Comparison of ENCODE assay signal across 24 cellular contexts in the genomic region with DNA sequence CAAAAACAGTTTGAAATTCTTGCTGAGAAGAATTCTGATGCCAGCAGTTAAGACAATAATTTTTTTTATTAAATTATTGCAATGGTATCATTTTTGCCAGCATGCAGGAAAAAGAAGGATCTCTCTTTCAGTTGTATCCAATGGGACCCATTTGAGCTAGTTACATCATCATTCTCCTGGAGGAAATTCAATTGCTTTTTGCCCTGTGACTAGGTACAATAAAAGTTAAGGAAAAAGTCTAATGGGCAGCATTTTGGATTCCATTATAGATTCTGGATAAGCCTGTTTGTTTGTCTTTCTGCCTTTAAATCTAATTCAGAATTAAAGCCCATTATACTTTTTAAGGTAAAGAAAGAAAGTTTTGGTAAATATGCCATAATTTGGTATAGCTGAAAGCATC. TPM values are rescaled to one million over a fixed set of nuclear protein-coding genes. Genes with fewer than 3 reads are reported as not detected.
DNase-seq lines count a peak whose midpoint lies in the region; ATAC-seq, FAIRE-seq and TF ChIP-seq lines count a peak whose summit lies in the region.
"Had no signal": no experiment of that assay in that cellular context is flagged by ENCODE, and none has a peak within 500 bp of the region (broad histone marks: within the 10 kb centered on the region; RNA-seq: fewer than 3 reads in every experiment).

No MANE protein-coding gene starts in this region.

- DNase-seq in SK-N-SH (no peak), K562 (ENCODE audit: extremely low read depth in 1 of 4, low spot score in 3 of 4) (no peak), right lobe of liver (no peak), tibial artery (no peak), SIG-M5 (lab: John Stamatoyannopoulos, UW) (no peak)
- DNase-seq: CD4-positive, CD25-positive, alpha-beta regulatory T cell; CD8-positive, alpha-beta T cell; DMS 273 treated with DMSO at 0.1 percent for 48 hours; DMS79; EL; GDM1; H7; HCEC 1CT had no signal

- H3K9me3 ChIP-seq in SK-N-SH (no peaks in the 10 kb centered on the region), K562 (replicated peaks; ENCODE audit: control insufficient read depth, insufficient read depth, low read depth, low read length) (no peaks in the 10 kb centered on the region), right lobe of liver (no peaks in the 10 kb centered on the region), tibial artery (no peaks in the 10 kb centered on the region)
- H3K9me3 ChIP-seq: BLaER1 had no signal

- H3K27me3 ChIP-seq in SK-N-SH (ENCODE audit: insufficient read depth), result no peaks in the 10 kb centered on the region
- no peaks in the 10 kb centered on the region for H3K27me3 ChIP-seq in K562 (ENCODE audit: control insufficient read depth in 2 of 2, insufficient read depth in 2 of 2, low read length in 2 of 2)
- H3K27me3 ChIP-seq in right lobe of liver, result no peaks in the 10 kb centered on the region
- no peaks in the 10 kb centered on the region for H3K27me3 ChIP-seq in tibial artery
- H3K27me3 ChIP-seq: BLaER1 had no signal

- POLR2A ChIA-PET in SK-N-SH (lab: Yijun Ruan, JAX) (no interaction called here), K562 (lab: Yijun Ruan, JAX) (interaction anchor here (1.9 kb wide), 1 partner anchor 10 kb away, joined by 7 read pairs; no protein-coding TSS in a partner anchor)

- no peak for TF ChIP-seq EP300 in SK-N-SH (IDR thresholded peaks at IDR 0.05; ENCODE audit: borderline replicate concordance in 1 of 2, low read depth in 1 of 2, low read length in 1 of 2)
- TF ChIP-seq EP300 in K562 (IDR thresholded peaks at IDR 0.05; ENCODE audit: low read length), result no peak

- no peaks in the 10 kb centered on the region for H3K36me3 ChIP-seq in SK-N-SH (replicated peaks in 1 of 2; ENCODE audit: control insufficient read depth in 1 of 2, insufficient read depth in 2 of 2, low read length in 1 of 2)
- H3K36me3 ChIP-seq in K562 (ENCODE audit: control insufficient read depth, insufficient read depth, low read length), result no peaks in the 10 kb centered on the region
- H3K36me3 ChIP-seq in right lobe of liver, result no peaks in the 10 kb centered on the region
- no peaks in the 10 kb centered on the region for H3K36me3 ChIP-seq in tibial artery
- H3K36me3 ChIP-seq: BLaER1 had no signal

- H3K27ac ChIP-seq in SK-N-SH (ENCODE audit: low read depth in 2 of 2, low read length in 1 of 2), result no peak overlapping the region
- no peak overlapping the region for H3K27ac ChIP-seq in K562 (ENCODE audit: extremely low read depth, low read depth, low read length)
- H3K27ac ChIP-seq in right lobe of liver, result peak overlapping the region in 2 of 3 donors; percentile 13 to 66
- peak overlapping the region; percentile 78 to 81 for H3K27ac ChIP-seq in tibial artery
- H3K27ac ChIP-seq: 22Rv1, BLaER1, C4-2B had no signal

- ATAC-seq in SK-N-SH treated with all-trans-retinoic acid at 6 μM for 48 hours (no peak), K562 (no peak), right lobe of liver (peak; percentile 47 to 83 (median 66)), HG03280 (IDR thresholded peaks at IDR 0.05; ENCODE audit: unreplicated experiment) (no peak), GM18498 (IDR thresholded peaks at IDR 0.05; ENCODE audit: unreplicated experiment) (no peak)
- ATAC-seq: CD8-positive, alpha-beta T cell; GM12878 had no signal

- H3K9me2 ChIP-seq in SK-N-SH, result no peaks in the 10 kb centered on the region

- intact Hi-C loops in K562 (cut with micrococcal nuclease), result no loop called here
- intact Hi-C loops in right lobe of liver (cut with DNase I), result no loop called here
- intact Hi-C loops in tibial artery (cut with DNase I; ENCODE audit: low total_unique reads), result no loop called here

- H3K4me3 ChIP-seq in SK-N-SH (ENCODE audit: low read depth in 2 of 2, low read length in 1 of 2) (no peak overlapping the region), K562 (no peak overlapping the region), right lobe of liver (no peak overlapping the region), tibial artery (no peak overlapping the region)
- H3K4me3 ChIP-seq: BLaER1, GM12878 had no signal

- no peak overlapping the region for H2AFZ ChIP-seq in SK-N-SH (ENCODE audit: low read depth)
- H2AFZ ChIP-seq in K562 (ENCODE audit: low read depth, low read length), result no peak overlapping the region

- H3F3A ChIP-seq in SK-N-SH (replicated peaks; ENCODE audit: insufficient read depth), result no peaks in the 10 kb centered on the region

- in situ Hi-C loops in K562 (cut with MboI), result no loop called here

- TF ChIP-seq RAD21 in SK-N-SH (IDR thresholded peaks at IDR 0.05; ENCODE audit: low read length), result no peak
- TF ChIP-seq RAD21 in K562 (CRISPR knock-in tag; conservative IDR thresholded peaks at IDR 0.05 in 1 of 2, IDR thresholded peaks at IDR 0.05 in 1 of 2), result no peak

- H3K9me1 ChIP-seq in K562 (ENCODE audit: control insufficient read depth, insufficient read depth, low read length), result no peaks in the 10 kb centered on the region

- TF ChIP-seq CTCF in SK-N-SH (IDR thresholded peaks at IDR 0.05), result no peak
- no peak for TF ChIP-seq CTCF in K562 (IDR thresholded peaks at IDR 0.05 in 2 of 3, conservative IDR thresholded peaks at IDR 0.05 in 1 of 3; ENCODE audit: insufficient read depth in 2 of 3, low read depth in 1 of 3, low read length in 3 of 3)
- TF ChIP-seq CTCF in right lobe of liver (IDR thresholded peaks at IDR 0.05), result no peak
- no peak for TF ChIP-seq CTCF in tibial artery (IDR thresholded peaks at IDR 0.05)

- H3K4me1 ChIP-seq in SK-N-SH (ENCODE audit: control insufficient read depth in 1 of 2, insufficient read depth in 2 of 2, low read depth in 1 of 2, low read length in 1 of 2) (no peaks in the 10 kb centered on the region), K562 (replicated peaks in 1 of 2; ENCODE audit: control insufficient read depth in 2 of 2, insufficient read depth in 2 of 2, low read length in 2 of 2) (no peaks in the 10 kb centered on the region), right lobe of liver (peaks cover 0 to 12% (median 5%) of the 10 kb centered on the region in 4 donors), tibial artery (peaks cover 0 to 44% (median 28%) of the 10 kb centered on the region in 4 donors)
- H3K4me1 ChIP-seq: BLaER1 had no signal

- CTCF ChIA-PET in SK-N-SH (lab: Yijun Ruan, JAX), result interaction anchor here (1.0 kb wide), 1 partner anchor 9 kb away, joined by 3 read pairs; no protein-coding TSS in a partner anchor
- CTCF ChIA-PET in K562 (lab: Yijun Ruan, JAX; ENCODE audit: low intra/inter-chr PET ratio), result no interaction called here

- no peak for FAIRE-seq in K562 (lab: Jason Lieb, UNC)
- FAIRE-seq: A204.1, D721Med, GM12878, GM18507, H1 had no signal

- BruUV-seq in K562 (replicated peaks; lab: Mats Ljungman, UMichigan), result no TSS peak

- TF ChIP-seq POLR2A in K562 (conservative IDR thresholded peaks at IDR 0.05) (no peak), right lobe of liver (IDR thresholded peaks at IDR 0.05) (no peak)

- H3K79me2 ChIP-seq in SK-N-SH (ENCODE audit: insufficient read depth) (no peaks in the 10 kb centered on the region), K562 (ENCODE audit: control insufficient read depth, insufficient read depth, low read length) (no peaks in the 10 kb centered on the region)

- no peaks in the 10 kb centered on the region for H4K20me1 ChIP-seq in SK-N-SH (ENCODE audit: insufficient read depth)
- H4K20me1 ChIP-seq in K562 (replicated peaks; ENCODE audit: control insufficient read depth, insufficient read depth, low read length), result no peaks in the 10 kb centered on the region
- H4K20me1 ChIP-seq: BLaER1 had no signal

- H3K4me2 ChIP-seq in SK-N-SH (no peak overlapping the region), K562 (ENCODE audit: insufficient read depth, low read length) (no peak overlapping the region)
- H3K4me2 ChIP-seq: BLaER1 had no signal

- H3K9ac ChIP-seq in SK-N-SH (no peak overlapping the region), K562 (ENCODE audit: insufficient read depth in 1 of 2, low read depth in 2 of 2, low read length in 2 of 2) (no peak overlapping the region)
- H3K9ac ChIP-seq: BLaER1 had no signal

RNA-seq across cellular contexts. Expression of gene FRYL, which starts 10.5 kb away (rescaled TPM):
- polyA plus RNA-seq in SK-N-SH (2012; rRNA removed), result 8.2 and 10.2 TPM in 2 replicates
- 9.2 and 9.3 TPM in 2 replicates for polyA plus RNA-seq in SK-N-SH (2012; cell fraction: cytosol; rRNA removed)
- 12.3 and 30.0 TPM in 2 replicates for polyA plus RNA-seq in SK-N-SH (2012; cell fraction: nucleus; rRNA removed)
- 54.3 and 216 TPM in 2 replicates for total RNA-seq in K562 (2011; cell fraction: chromatin; rRNA removed; ENCODE audit: low replicate concordance)
- total RNA-seq in K562 (2011; cell fraction: nucleolus; rRNA removed), result 36.9 and 53.4 TPM in 2 replicates
- total RNA-seq in K562 (2011; cell fraction: nucleoplasm; rRNA removed), result 66.0 and 97.4 TPM in 2 replicates
- 15.9 and 31.6 TPM in 2 replicates for total RNA-seq in K562 (2014; rRNA removed)
- total RNA-seq in K562 (2014; rRNA removed; fragmentation: Illumina TruSeq; extraction: Trizol), result 29.3 and 36.9 TPM in 2 replicates
- 31.7 and 34.9 TPM in 2 replicates for total RNA-seq in K562 (2015; rRNA removed; fragmentation: Illumina TruSeq; extraction: Trizol)
- 24.1 and 25.8 TPM in 2 replicates for total RNA-seq in K562 (2021)
- polyA plus RNA-seq in K562 (2011; rRNA removed), result 16.0 and 21.7 TPM in 2 replicates
- 4.9 and 8.5 TPM in 2 replicates for polyA plus RNA-seq in K562 (2011; cell fraction: cytosol; rRNA removed)
- polyA plus RNA-seq in K562 (2011; cell fraction: nucleus; rRNA removed), result 24.7 and 39.0 TPM in 2 replicates
- 10.3 and 14.0 TPM in 2 replicates for polyA plus RNA-seq in K562 (2012)
- 11.4 and 13.2 TPM in 2 replicates for polyA plus RNA-seq in K562 (2014; fragmentation: Illumina TruSeq; extraction: Trizol)
- 1 to 10 TPM; 7.2 TPM for polyA plus RNA-seq in K562 (2014; fragmentation: Nextera tagmentation; extraction: Ambion mirVana)
- 9.3 and 11.5 TPM in 2 replicates for polyA plus RNA-seq in K562 (2014; rRNA removed)
- polyA minus RNA-seq in K562 (2011; rRNA and poly(A)+ RNA removed), result 96.4 and 106 TPM in 2 replicates
- 18.9 and 26.7 TPM in 2 replicates for polyA minus RNA-seq in K562 (2011; cell fraction: cytosol; rRNA and poly(A)+ RNA removed)
- 125 and 183 TPM in 2 replicates for polyA minus RNA-seq in K562 (2011; cell fraction: nucleus; rRNA and poly(A)+ RNA removed)
- total RNA-seq in right lobe of liver, result 10 to 100 TPM; 15.9 to 27.2 (median 23.3) TPM

RNA-seq across cellular contexts. Expression of gene OCIAD1, which starts 40.3 kb away (rescaled TPM):
- polyA plus RNA-seq in SK-N-SH (2012; rRNA removed) (113 and 153 TPM in 2 replicates), K562 (2011; rRNA removed) (223 and 278 TPM in 2 replicates), K562 (2014; fragmentation: Illumina TruSeq; extraction: Trizol) (304 and 358 TPM in 2 replicates), K562 (2014; fragmentation: Nextera tagmentation; extraction: Ambion mirVana) (100 to 1,000 TPM; 204 to 222 TPM), K562 (2014; rRNA removed) (188 and 200 TPM in 2 replicates)
- 166 and 211 TPM in 2 replicates for polyA plus RNA-seq in SK-N-SH (2012; cell fraction: cytosol; rRNA removed)
- polyA plus RNA-seq in SK-N-SH (2012; cell fraction: nucleus; rRNA removed), result 50.8 and 87.1 TPM in 2 replicates
- total RNA-seq in K562 (2011; cell fraction: chromatin; rRNA removed; ENCODE audit: low replicate concordance), result 114 and 265 TPM in 2 replicates
- total RNA-seq in K562 (2011; cell fraction: nucleolus; rRNA removed), result 122 and 132 TPM in 2 replicates
- total RNA-seq in K562 (2011; cell fraction: nucleoplasm; rRNA removed), result 169 and 184 TPM in 2 replicates
- total RNA-seq in K562 (2014; rRNA removed) (93.1 and 99.0 TPM in 2 replicates), K562 (2014; rRNA removed; fragmentation: Illumina TruSeq; extraction: Trizol) (196 and 197 TPM in 2 replicates), K562 (2015; rRNA removed; fragmentation: Illumina TruSeq; extraction: Trizol) (148 and 163 TPM in 2 replicates), K562 (2021) (134 and 148 TPM in 2 replicates), right lobe of liver (100 to 1,000 TPM in 5 of 6 experiments, 10 to 100 TPM in 1; 94.8 to 120 (median 108) TPM)
- 68.0 and 101 TPM in 2 replicates for polyA plus RNA-seq in K562 (2011; cell fraction: cytosol; rRNA removed)
- polyA plus RNA-seq in K562 (2011; cell fraction: nucleus; rRNA removed), result 107 and 109 TPM in 2 replicates
- 173 and 180 TPM in 2 replicates for polyA plus RNA-seq in K562 (2012)
- 90.9 and 99.1 TPM in 2 replicates for polyA minus RNA-seq in K562 (2011; rRNA and poly(A)+ RNA removed)
- 41.0 and 57.6 TPM in 2 replicates for polyA minus RNA-seq in K562 (2011; cell fraction: cytosol; rRNA and poly(A)+ RNA removed)
- 71.1 and 117 TPM in 2 replicates for polyA minus RNA-seq in K562 (2011; cell fraction: nucleus; rRNA and poly(A)+ RNA removed)

Comparison
In these comparisons a context has a peak if more than half of its experiments do, and no peak if none do; other contexts are left out.
1. H3K27ac ChIP-seq: peak in right lobe of liver (2 of 3) and tibial artery (2 of 2); none in SK-N-SH (0 of 2) and K562 (single experiment).
2. ATAC-seq: peak in right lobe of liver (4 of 4); none in SK-N-SH treated with all-trans-retinoic acid at 6 μM for 48 hours (single experiment), K562 (single experiment), HG03280 (single experiment) and GM18498 (single experiment).
3. Of the 27 proteins assayed by ChIP-seq in both K562 and SK-N-SH: peak only in K562: none; only in SK-N-SH: RFX5; in both: none; in neither: 26.